In genomic region chr5:1662559-1663043, GRCh38 we compare ENCODE assay signal across 16 cellular contexts.
DNase-seq lines count a peak whose midpoint lies in the region; ATAC-seq and TF ChIP-seq lines count a peak whose summit lies in the region.
"Had no signal": no experiment of that assay in that cellular context is flagged by ENCODE, and none has a peak within 500 bp of the region (broad histone marks: within the 10 kb centered on the region; RNA-seq: fewer than 3 reads in every experiment).

No MANE protein-coding gene starts in this region.

- H3K4me1 ChIP-seq in right atrium auricular region (peaks cover 0 to 2% of the 10 kb centered on the region in 2 donors), upper lobe of right lung (peaks cover 4% of the 10 kb centered on the region), OCI-LY7 (ENCODE audit: insufficient read depth, low read length, poor library complexity, severe bottlenecking) (no peaks in the 10 kb centered on the region)

- H3K4me3 ChIP-seq in right atrium auricular region (no peak overlapping the region), upper lobe of right lung (no peak overlapping the region), OCI-LY7 (ENCODE audit: low read depth, low read length, poor library complexity, severe bottlenecking) (no peak overlapping the region)

- H3K4me2 ChIP-seq in OCI-LY7 (ENCODE audit: low read length), result no peak overlapping the region

- no peaks in the 10 kb centered on the region for H3K79me2 ChIP-seq in OCI-LY7 (ENCODE audit: insufficient read depth, low read depth, low read length)

- no peaks in the 10 kb centered on the region for H3K36me3 Mint-ChIP-seq in nephron progenitor cell (ENCODE audit: low read depth)

- H3K27ac ChIP-seq in right atrium auricular region (no peak overlapping the region), upper lobe of right lung (no peak overlapping the region), OCI-LY7 (ENCODE audit: low read depth, low read length, poor library complexity, severe bottlenecking) (no peak overlapping the region)

- ATAC-seq in left cardiac atrium, result no peak
- ATAC-seq in upper lobe of right lung, result no peak

- intact Hi-C loops in left cardiac atrium (cut with DNase I), result no loop called here
- intact Hi-C loops in upper lobe of right lung (cut with DNase I), result no loop called here
- intact Hi-C loops in OCI-LY7 (cut with micrococcal nuclease; ENCODE audit: unreplicated experiment), result no loop called here

- no peak overlapping the region for H2AFZ ChIP-seq in OCI-LY7 (ENCODE audit: low read length)

- TF ChIP-seq CTCF in right atrium auricular region (IDR thresholded peaks at IDR 0.05) (no peak), nephron progenitor cell (IDR thresholded peaks at IDR 0.05) (no peak), upper lobe of right lung (IDR thresholded peaks at IDR 0.05) (no peak), OCI-LY7 (conservative IDR thresholded peaks at IDR 0.05; ENCODE audit: low read length) (no peak)

- no peak overlapping the region for H3K4me3 Mint-ChIP-seq in nephron progenitor cell
- H3K4me3 Mint-ChIP-seq: B cell; CD4-positive, alpha-beta T cell had no signal

- H3K9me2 ChIP-seq in OCI-LY7 (ENCODE audit: insufficient read depth, low read length), result no peaks in the 10 kb centered on the region

- CTCF ChIA-PET in OCI-LY7 (lab: Charles Lee; ENCODE audit: unreplicated experiment), result no interaction called here

- BruUV-seq in OCI-LY7 (replicated peaks; lab: Mats Ljungman, UMichigan), result no TSS peak

- POLR2A ChIA-PET in OCI-LY7 (lab: Charles Lee), result no interaction called here

- no peaks in the 10 kb centered on the region for H4K20me1 ChIP-seq in OCI-LY7 (ENCODE audit: insufficient read depth, low read length)

- H3K27ac Mint-ChIP-seq in nephron progenitor cell, result peak overlapping the region; percentile 22
- H3K27ac Mint-ChIP-seq: B cell; CD4-positive, alpha-beta T cell had no signal

- no peaks in the 10 kb centered on the region for H3K36me3 ChIP-seq in right atrium auricular region
- no peaks in the 10 kb centered on the region for H3K36me3 ChIP-seq in upper lobe of right lung
- no peaks in the 10 kb centered on the region for H3K36me3 ChIP-seq in OCI-LY7 (ENCODE audit: insufficient read depth, low read length)

- peaks cover 17% of the 10 kb centered on the region for H3K4me1 Mint-ChIP-seq in nephron progenitor cell

- DNase-seq in right atrium auricular region (ENCODE audit: low spot score) (peak; percentile 23), left cardiac atrium (no peak), ecto neural progenitor cell (ENCODE audit: low spot score) (peak; percentile 43), nephron progenitor cell (no peak), upper lobe of right lung (peak; percentile 43), OCI-LY7 (ENCODE audit: low spot score) (no peak), NCI-H1436 treated with DMSO at 0.1 percent for 48 hours (lab: John Stamatoyannopoulos, UW) (no peak), NCI-H1417 (lab: John Stamatoyannopoulos, UW) (no peak)
- DNase-seq: CD4-positive, alpha-beta T cell; DMS79 treated with DMSO at 0.1 percent for 48 hours; Karpas-422; MM.1S; NCI-H2029; NCI-H2171 treated with DMSO at 0.1 percent for 48 hours; NCI-H510A treated with DMSO at 0.1 percent for 48 hours had no signal

- H3K9me3 ChIP-seq in right atrium auricular region (no peaks in the 10 kb centered on the region), upper lobe of right lung (no peaks in the 10 kb centered on the region), OCI-LY7 (ENCODE audit: low read length) (no peaks in the 10 kb centered on the region)

- H3K27me3 Mint-ChIP-seq in nephron progenitor cell (ENCODE audit: low read depth, poor library complexity), result peaks cover 51% of the 10 kb centered on the region

- no peaks in the 10 kb centered on the region for H3K9me3 Mint-ChIP-seq in nephron progenitor cell
- H3K9me3 Mint-ChIP-seq: CD4-positive, alpha-beta T cell had no signal

- H3K27me3 ChIP-seq in right atrium auricular region (peaks cover 0 to 5% of the 10 kb centered on the region in 2 donors), upper lobe of right lung (peaks cover 56% of the 10 kb centered on the region)

Comparison
In these comparisons a context has a peak if more than half of its experiments do, and no peak if none do; other contexts are left out.
1. DNase-seq: peak in right atrium auricular region (single experiment), ecto neural progenitor cell (single experiment) and upper lobe of right lung (single experiment); none in left cardiac atrium (single experiment), nephron progenitor cell (single experiment), OCI-LY7 (single experiment), NCI-H1436 treated with DMSO at 0.1 percent for 48 hours (single experiment) and NCI-H1417 (0 of 3).